Comparison of ENCODE assay signal across 1 cellular context in genomic region chr12:122942609-122943008, GRCh38.
TF ChIP-seq lines count a peak whose summit lies in the region.

No MANE protein-coding gene starts in this region.

TF ChIP-seq in IMR-90, 13 proteins besides CTCF, POLR2A, EP300 and RAD21:
- TF ChIP-seq MAFK (IDR thresholded peaks at IDR 0.05; ENCODE audit: low read depth, low read length), result no peak; the same call in 1 of the 2 replicates
- TF ChIP-seq RCOR1 (IDR thresholded peaks at IDR 0.05; ENCODE audit: insufficient replicate concordance, low read length), result no peak
- TF ChIP-seq BHLHE40 (IDR thresholded peaks at IDR 0.05; ENCODE audit: low read depth, low read length), result peak; percentile 3; the same call in 1 of the 2 replicates
